ENCODE assay signal across 16 cellular contexts in the genomic region with DNA sequence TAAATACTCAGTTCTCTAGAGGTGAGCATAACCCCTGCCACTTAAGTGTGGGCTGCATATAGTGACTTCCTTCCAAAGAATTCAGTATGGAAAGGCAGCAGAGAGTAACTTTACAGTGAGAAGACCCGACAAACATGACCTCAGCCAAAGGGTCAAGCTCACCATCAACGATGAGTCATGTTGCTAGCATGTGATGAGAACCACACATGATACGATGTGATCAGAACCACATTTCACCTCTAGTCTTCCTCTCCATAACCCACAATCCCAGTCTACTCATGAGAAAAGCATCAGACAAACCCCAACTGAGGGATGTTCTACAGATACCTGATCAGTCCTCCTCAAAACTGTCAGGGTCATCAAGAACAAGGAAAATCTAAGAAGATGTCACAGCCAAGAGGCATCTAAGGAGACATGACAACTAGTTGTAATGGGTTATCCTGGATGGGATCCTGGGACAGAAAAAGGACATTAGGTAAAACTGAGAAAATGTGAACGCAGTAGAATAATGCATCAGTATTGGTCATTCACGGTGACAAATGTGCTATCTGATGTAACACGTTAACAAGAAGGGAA. TPM values are rescaled to one million over a fixed set of nuclear protein-coding genes. Genes with fewer than 3 reads are reported as not detected.
DNase-seq lines count a peak whose midpoint lies in the region; ATAC-seq and TF ChIP-seq lines count a peak whose summit lies in the region.
"Had no signal": no experiment of that assay in that cellular context is flagged by ENCODE, and none has a peak within 500 bp of the region (broad histone marks: within the 10 kb centered on the region; RNA-seq: fewer than 3 reads in every experiment).

No MANE protein-coding gene starts in this region.

- H3K27me3 ChIP-seq in kidney epithelial cell (ENCODE audit: control insufficient read depth, insufficient read depth, low read length), result peaks cover 8% of the 10 kb centered on the region

- DNase-seq in AG20443 (ENCODE audit: low spot score) (peak; percentile 73), HT-29 (ENCODE audit: low spot score) (peak; percentile 41), astrocyte of the hippocampus (ENCODE audit: low read depth, low spot score) (peak; percentile 63), kidney epithelial cell (ENCODE audit: low read depth) (peak; percentile 69), sciatic nerve (ENCODE audit: low spot score) (no peak), activated T-cell treated with anti-CD3 and anti-CD28 coated beads for 4 hours (no peak)
- DNase-seq: activated CD4-positive, alpha-beta T cell treated with anti-CD3 and anti-CD28 coated beads for 1 hour; activated naive CD4-positive, alpha-beta T cell; DMS 273 treated with DMSO at 0.1 percent for 48 hours; effector memory CD8-positive, alpha-beta T cell; kidney; RPMI8226; stimulated activated CD4-positive, alpha-beta T cell treated with anti-CD3 and anti-CD28 coated beads, Interleukin-4, amount 100 ng/mL, for 1 hour had no signal

- H3K4me3 ChIP-seq in kidney epithelial cell (ENCODE audit: low read depth, low read length), result no peak overlapping the region

- H3K36me3 ChIP-seq in kidney epithelial cell (ENCODE audit: control insufficient read depth, insufficient read depth, low read length), result peaks cover 1% of the 10 kb centered on the region
- H3K36me3 ChIP-seq: neutrophil had no signal

- TF ChIP-seq CTCF in kidney epithelial cell (IDR thresholded peaks at IDR 0.05; ENCODE audit: insufficient read depth, low read length, poor library complexity, severe bottlenecking), result no peak

- intact Hi-C loops in sciatic nerve (cut with DNase I), result loop anchor here (2.0 kb wide), 1 partner anchor 46 kb away; no protein-coding TSS in a partner anchor

- ATAC-seq in GM19467 (IDR thresholded peaks at IDR 0.05; ENCODE audit: unreplicated experiment), result no peak
- no peak for ATAC-seq in HG03095 (IDR thresholded peaks at IDR 0.05; ENCODE audit: unreplicated experiment)
- no peak for ATAC-seq in sciatic nerve
- ATAC-seq: effector memory CD8-positive, alpha-beta T cell had no signal

RNA-seq across cellular contexts. Expression of a gene that starts 28.2 kb away (rescaled TPM):
- 248 and 249 TPM in 2 replicates for total RNA-seq in HT-29 (2014; rRNA removed; shearing (Covaris generic))
- total RNA-seq in kidney epithelial cell, result 350 and 383 TPM in 2 replicates
- 124 TPM for total RNA-seq in sciatic nerve

RNA-seq across cellular contexts. Expression of a gene that starts 43.2 kb away (rescaled TPM):
- total RNA-seq in HT-29 (2014; rRNA removed; shearing (Covaris generic)), result 135 and 153 TPM in 2 replicates
- 68.4 and 68.7 TPM in 2 replicates for total RNA-seq in kidney epithelial cell
- 26.7 TPM for total RNA-seq in sciatic nerve

Comparison
In these comparisons a context has a peak if more than half of its experiments do, and no peak if none do; other contexts are left out.
1. DNase-seq: peak in AG20443 (single experiment), HT-29 (single experiment), astrocyte of the hippocampus (single experiment) and kidney epithelial cell (single experiment); none in sciatic nerve (single experiment) and activated T-cell treated with anti-CD3 and anti-CD28 coated beads for 4 hours (single experiment).